ENCODE assay signal across 7 cellular contexts in genomic region chr7:95476904-95477594, GRCh38. TPM values are rescaled to one million over a fixed set of nuclear protein-coding genes. Genes with fewer than 3 reads are reported as not detected.
A peak's percentile ranks its signal among the peaks of the same experiment; 100 is the strongest.
DNase-seq lines count a peak whose midpoint lies in the region; ATAC-seq and TF ChIP-seq lines count a peak whose summit lies in the region.

No MANE protein-coding gene starts in this region.

- WGBS in body of pancreas, 2 donors = 8 to 9% methylated on average over 11 of the region's 11 CpGs

- DNase-seq in NCI-H128 (lab: John Stamatoyannopoulos, UW; ENCODE audit: unreplicated experiment) (peak; percentile 62), T follicular helper cell (ENCODE audit: low read depth) (peak; percentile 21), body of pancreas (peak; percentile 74 to 84 (median 80)), iPS DF 19.7 (ENCODE audit: low read depth, low spot score) (peak; percentile 17), smooth muscle cell of the brain vasculature (ENCODE audit: low read depth, low spot score) (peak; percentile 60)

- TF ChIP-seq CTCF in GM12873 (IDR thresholded peaks at IDR 0.05; ENCODE audit: insufficient read depth, low read depth, low read length, missing control alignments) = peak; percentile 70
- peak; percentile 28 to 85 (median 83) for TF ChIP-seq CTCF in body of pancreas (IDR thresholded peaks at IDR 0.05)

- H3K4me3 ChIP-seq in body of pancreas = no peak overlapping the region

- peaks cover 12% of the 10 kb centered on the region for H3K4me1 ChIP-seq in body of pancreas

- H3K27me3 ChIP-seq in body of pancreas = no peaks in the 10 kb centered on the region

- intact Hi-C loops in body of pancreas (cut with DNase I) = no loop called here

- no peaks in the 10 kb centered on the region for H3K36me3 ChIP-seq in body of pancreas (replicated peaks in 1 of 2; ENCODE audit: insufficient read depth in 1 of 2, low read depth in 2 of 2)

- no peak for TF ChIP-seq POLR2A in body of pancreas (IDR thresholded peaks at IDR 0.05)

- H3K9me3 ChIP-seq in body of pancreas = no peaks in the 10 kb centered on the region

- no peak overlapping the region for H3K27ac ChIP-seq in body of pancreas

- ATAC-seq in HG02678 (IDR thresholded peaks at IDR 0.05; ENCODE audit: unreplicated experiment) = peak; percentile 66
- ATAC-seq in body of pancreas = peak; percentile 87

RNA-seq across cellular contexts. Expression of gene ASB4, which starts 8.7 kb away (rescaled TPM):
- not detected for total RNA-seq in body of pancreas

RNA-seq across cellular contexts. Expression of gene PON2, which starts 42.2 kb away (rescaled TPM):
- total RNA-seq in body of pancreas = 100 to 1,000 TPM in 1 of 2 donors, 10 to 100 TPM in 1; 62.0 to 108 TPM

Comparison
In these comparisons a context has a peak if more than half of its experiments do, and no peak if none do; other contexts are left out.
1. DNase-seq: peak in every context shown above with its lines; median percentile 80 in body of pancreas; 62 in NCI-H128; 60 in smooth muscle cell of the brain vasculature; 21 in T follicular helper cell; 17 in iPS DF 19.7.